Comparison of ENCODE assay signal across 1 cellular context in genomic region chr11:8964324-8965320, GRCh38.
TF ChIP-seq lines count a peak whose summit lies in the region.

Gene TMEM9B (minus strand): TSS chr11:8964442. CDS start chr11:8964313, 129 bp downstream.

TF ChIP-seq in WTC11, 78 proteins besides CTCF, POLR2A, EP300 and RAD21 (continued from another document):
- TF ChIP-seq ZNF512 (CRISPR knock-in tag; IDR thresholded peaks at IDR 0.05; ENCODE audit: borderline replicate concordance) (no peak), NFATC4 (CRISPR knock-in tag; IDR thresholded peaks at IDR 0.05) (no peak), ZNF416 (CRISPR knock-in tag; IDR thresholded peaks at IDR 0.05) (no peak), FOXK1 (CRISPR knock-in tag; IDR thresholded peaks at IDR 0.05) (peak; percentile 75; the same call in 1 of the 2 replicates), MAX (CRISPR knock-in tag; IDR thresholded peaks at IDR 0.05) (peak; percentile 87), PRRX2 (CRISPR knock-in tag; IDR thresholded peaks at IDR 0.05) (no peak), ETV6 (CRISPR knock-in tag; IDR thresholded peaks at IDR 0.05) (peak; percentile 52; the same call in 1 of the 2 replicates), CBFB (CRISPR knock-in tag; IDR thresholded peaks at IDR 0.05; ENCODE audit: low read depth) (peak; percentile 85; the same call in 1 of the 2 replicates), TP53 (CRISPR knock-in tag; IDR thresholded peaks at IDR 0.05) (peak; percentile 87; the same call in 1 of the 2 replicates), E2F4 (CRISPR knock-in tag; IDR thresholded peaks at IDR 0.05; ENCODE audit: borderline replicate concordance, low read depth) (no peak), MXD4 (CRISPR knock-in tag; IDR thresholded peaks at IDR 0.05; ENCODE audit: borderline replicate concordance) (no peak), PREB (CRISPR knock-in tag; IDR thresholded peaks at IDR 0.05; ENCODE audit: borderline replicate concordance) (no peak), ZNF425 (CRISPR knock-in tag; conservative IDR thresholded peaks at IDR 0.05) (no peak), GABPB1 (CRISPR knock-in tag; IDR thresholded peaks at IDR 0.05) (peak; percentile 12; the same call in 1 of the 2 replicates), HMGXB4 (CRISPR knock-in tag; IDR thresholded peaks at IDR 0.05) (peak; percentile 91), ATF1 (CRISPR knock-in tag; IDR thresholded peaks at IDR 0.05) (no peak), E2F5 (CRISPR knock-in tag; IDR thresholded peaks at IDR 0.05) (peak; percentile 78; the same call in 1 of the 2 replicates), ZNF263 (CRISPR knock-in tag; IDR thresholded peaks at IDR 0.05; ENCODE audit: low read depth) (0 out of 2 replicates have a peak, but pooled peaks have one; percentile 10), MYBL2 (CRISPR knock-in tag; IDR thresholded peaks at IDR 0.05) (peak; percentile 40; the same call in 1 of the 2 replicates), ZNF121 (CRISPR knock-in tag; IDR thresholded peaks at IDR 0.05) (peak; percentile 61; the same call in 1 of the 2 replicates), ARID4B (CRISPR knock-in tag; IDR thresholded peaks at IDR 0.05; ENCODE audit: borderline replicate concordance) (peak; percentile 69), ELF4 (CRISPR knock-in tag; IDR thresholded peaks at IDR 0.05; ENCODE audit: low read depth) (0 out of 2 replicates have a peak, but pooled peaks have one; percentile 80), ZMAT4 (CRISPR knock-in tag; IDR thresholded peaks at IDR 0.05) (no peak), ZNF232 (CRISPR knock-in tag; IDR thresholded peaks at IDR 0.05) (no peak)
TF ChIP-seq in WTC11: peak in this region for 30.
